9 cellular contexts compared by ENCODE assay signal in the genomic region with DNA sequence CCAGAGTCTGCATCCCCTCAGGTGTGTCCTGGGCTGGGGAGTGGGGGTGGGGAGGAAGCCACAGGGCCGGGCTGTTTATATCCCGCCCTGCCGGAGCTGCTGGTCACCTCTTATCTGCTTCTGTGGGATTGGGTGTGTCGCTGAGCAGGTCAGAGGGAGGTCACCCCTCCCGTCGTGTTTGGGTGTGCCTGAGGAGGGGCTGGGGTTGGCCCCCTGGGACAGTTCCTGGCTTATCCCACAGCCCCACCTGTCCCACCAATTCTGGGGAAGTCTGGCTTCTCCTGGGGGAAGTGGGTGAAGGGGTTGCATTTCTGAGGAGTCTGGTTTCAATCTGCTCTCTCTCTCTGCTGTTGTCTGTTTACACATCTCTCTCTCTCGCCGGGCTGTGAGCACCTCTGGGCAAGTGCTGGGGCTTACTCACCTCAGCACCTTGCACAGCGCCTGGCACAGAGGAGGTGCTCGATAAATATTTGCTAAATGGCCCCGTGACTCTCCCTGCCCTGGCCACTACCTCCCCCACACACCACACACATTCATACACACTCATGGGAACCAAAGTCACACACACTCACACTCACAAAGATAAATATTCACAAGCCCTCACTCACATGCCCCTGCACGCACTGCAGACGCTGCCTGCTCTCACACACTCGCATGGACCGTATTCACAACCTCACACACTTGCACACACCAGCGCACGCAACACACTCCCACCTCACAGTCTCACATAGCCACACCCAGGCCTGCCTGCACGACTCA. TPM values are rescaled to one million over a fixed set of nuclear protein-coding genes. Genes with fewer than 3 reads are reported as not detected.
DNase-seq lines count a peak whose midpoint lies in the region; FAIRE-seq and TF ChIP-seq lines count a peak whose summit lies in the region.
"Had no signal": no experiment of that assay in that cellular context is flagged by ENCODE, and none has a peak within 500 bp of the region (broad histone marks: within the 10 kb centered on the region; RNA-seq: fewer than 3 reads in every experiment).

No MANE protein-coding gene starts in this region.

- in situ Hi-C loops in GM23248 (cut with MboI): no loop called here

- intact Hi-C loops in vagina (cut with DNase I): no loop called here

- H3K9me3 ChIP-seq in vagina (no peaks in the 10 kb centered on the region), GM23248 (ENCODE audit: low read depth) (no peaks in the 10 kb centered on the region)

- no peak overlapping the region for H2AFZ ChIP-seq in GM23248

- WGBS in GM23248 (ENCODE audit: low coverage in 1 of 2, low lambda C conversion rate in 2 of 2, missing lambda C conversion rate in 2 of 2), 2 experiments: 53 to 54% methylated on average over 18 of the region's 18 CpGs

- no peak for FAIRE-seq in D721Med (lab: Jason Lieb, UNC)

- H3K4me3 ChIP-seq in kidney epithelial cell (ENCODE audit: low read depth, low read length) (no peak overlapping the region), vagina (no peak overlapping the region), GM23248 (no peak overlapping the region)

- peaks cover 4% of the 10 kb centered on the region for H3K36me3 ChIP-seq in kidney epithelial cell (ENCODE audit: control insufficient read depth, insufficient read depth, low read length)
- no peaks in the 10 kb centered on the region for H3K36me3 ChIP-seq in vagina
- no peaks in the 10 kb centered on the region for H3K36me3 ChIP-seq in GM23248 (ENCODE audit: low read depth)

- DNase-seq in SIG-M5 treated with dmso at 0.1 percent for 504 hours (lab: John Stamatoyannopoulos, UW; ENCODE audit: unreplicated experiment) (peak; percentile 87), SIG-M5 (lab: John Stamatoyannopoulos, UW) (no peak), SHP77 treated with DMSO at 0.1 percent for 48 hours (lab: John Stamatoyannopoulos, UW) (peak; percentile 66), kidney epithelial cell (ENCODE audit: low read depth) (peak; percentile 67), vagina (ENCODE audit: extremely low spot score in 2 of 2) (no peak), D721Med (ENCODE audit: insufficient read length, low spot score) (no peak), GM23248 (no peak)
- DNase-seq in activated CD4-positive, alpha-beta T cell treated with anti-CD3 and anti-CD28 coated beads for 48 hours: no peak
- DNase-seq: central memory CD4-positive, alpha-beta T cell had no signal

- H3F3A ChIP-seq in GM23248 (ENCODE audit: insufficient read depth): no peaks in the 10 kb centered on the region; the same call in 1 of the 2 replicates

- H3K79me2 ChIP-seq in GM23248 (ENCODE audit: insufficient read depth): no peaks in the 10 kb centered on the region

- TF ChIP-seq POLR2A in vagina (IDR thresholded peaks at IDR 0.05): no peak

- H3K9me2 ChIP-seq in GM23248 (ENCODE audit: insufficient read depth): no peaks in the 10 kb centered on the region

- H3K4me1 ChIP-seq in vagina: peaks cover 20% of the 10 kb centered on the region
- H3K4me1 ChIP-seq in GM23248 (ENCODE audit: insufficient read depth): no peaks in the 10 kb centered on the region

- no peaks in the 10 kb centered on the region for H4K20me1 ChIP-seq in GM23248 (ENCODE audit: insufficient read depth)

- no peak overlapping the region for H3K9ac ChIP-seq in GM23248

- H3K27me3 ChIP-seq in kidney epithelial cell (ENCODE audit: control insufficient read depth, insufficient read depth, low read length): no peaks in the 10 kb centered on the region
- no peaks in the 10 kb centered on the region for H3K27me3 ChIP-seq in vagina
- no peaks in the 10 kb centered on the region for H3K27me3 ChIP-seq in GM23248 (replicated peaks; ENCODE audit: insufficient read depth)

- H3K4me2 ChIP-seq in GM23248 (ENCODE audit: unreplicated experiment): no peak overlapping the region

- H3K27ac ChIP-seq in vagina (peak overlapping the region; percentile 26), GM23248 (no peak overlapping the region)

- TF ChIP-seq CTCF in kidney epithelial cell (IDR thresholded peaks at IDR 0.05; ENCODE audit: insufficient read depth, low read length, poor library complexity, severe bottlenecking) (no peak), vagina (IDR thresholded peaks at IDR 0.05) (no peak), D721Med (IDR thresholded peaks at IDR 0.05; ENCODE audit: insufficient read depth, missing control alignments) (no peak)

RNA-seq across cellular contexts. Expression of gene ELF3, which starts 8.3 kb away (rescaled TPM):
- total RNA-seq in kidney epithelial cell (128 and 153 TPM in 2 replicates), vagina (287 TPM)
- total RNA-seq in GM23248 (2014; rRNA removed; shearing (Covaris generic)): under 0.01 TPM in 1 of 2 replicates, not detected in the other
- polyA plus RNA-seq in GM23248 (2016; fragmentation: Nextera tagmentation; extraction: Ambion mirVana): not detected in 2 replicates

RNA-seq across cellular contexts. Expression of gene RNPEP, which starts 36.2 kb away (rescaled TPM):
- total RNA-seq in kidney epithelial cell (75.8 and 97.4 TPM in 2 replicates), vagina (97.7 TPM)
- 80.5 and 83.6 TPM in 2 replicates for total RNA-seq in GM23248 (2014; rRNA removed; shearing (Covaris generic))
- polyA plus RNA-seq in GM23248 (2016; fragmentation: Nextera tagmentation; extraction: Ambion mirVana): 68.6 and 70.7 TPM in 2 replicates

Comparison
In these comparisons a context has a peak if more than half of its experiments do, and no peak if none do; other contexts are left out.
1. DNase-seq: peak in SIG-M5 treated with dmso at 0.1 percent for 504 hours (single experiment), SHP77 treated with DMSO at 0.1 percent for 48 hours (single experiment) and kidney epithelial cell (single experiment); none in SIG-M5 (single experiment), vagina (0 of 2), D721Med (single experiment), activated CD4-positive, alpha-beta T cell treated with anti-CD3 and anti-CD28 coated beads for 48 hours (single experiment) and GM23248 (single experiment).
2. RNA of gene ELF3, which starts 8.3 kb away (total RNA-seq): 287 TPM in vagina (single experiment) and 128 to 153 TPM in kidney epithelial cell; under 0.01 TPM in GM23248; every median in the first group is over 100 times any median in the second.